25 cellular contexts compared by ENCODE assay signal in the genomic region with DNA sequence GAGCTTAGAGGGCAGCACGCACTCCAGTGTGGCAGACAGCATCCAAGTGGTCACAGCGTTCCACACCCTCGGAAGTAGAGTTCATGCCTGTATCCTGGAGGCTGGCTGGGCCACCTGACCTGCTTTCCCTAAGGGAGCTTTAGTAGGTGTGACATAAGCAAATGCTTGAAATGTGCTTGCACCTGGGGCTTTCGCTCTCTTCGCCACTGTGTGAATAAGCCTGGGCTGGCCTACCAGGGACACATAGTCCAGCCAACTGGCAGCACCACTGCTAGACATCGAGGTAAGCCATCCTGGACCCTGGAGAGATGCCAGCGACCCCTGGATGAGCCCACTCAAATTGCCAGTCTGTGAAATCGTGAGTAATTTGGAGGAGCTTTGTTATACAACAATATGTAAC. TPM values are rescaled to one million over a fixed set of nuclear protein-coding genes. Genes with fewer than 3 reads are reported as not detected.
"Had no signal": no experiment of that assay in that cellular context is flagged by ENCODE, and none has a peak within 500 bp of the region (broad histone marks: within the 10 kb centered on the region; RNA-seq: fewer than 3 reads in every experiment).

No MANE protein-coding gene starts in this region.

- H3K4me3 ChIP-seq: MG63, SJCRH30 had no signal

- ATAC-seq: HepG2, Right ventricle myocardium inferior, SK-N-SH treated with all-trans-retinoic acid at 6 μM for 48 hours had no signal

- H3K27ac ChIP-seq: SJCRH30 had no signal

- H3K4me1 ChIP-seq: SJCRH30 had no signal

- DNase-seq: IMR-90, Karpas-422, KG1, MG63, NCI-H1092, NCI-H1105 treated with DMSO at 0.1 percent for 48 hours, NCI-H1417 treated with DMSO at 0.1 percent for 48 hours, NCI-H146, NCI-H1694 treated with DMSO at 0.1 percent for 48 hours, NCI-H1930, NCI-H2081, NCI-H2171, NCI-H226, NCI-H446, NCI-H510A, NCI-H524 treated with DMSO at 0.1 percent for 48 hours, NCI-H69, NCI-H774, RPMI8226, SHP77 treated with DMSO at 0.1 percent for 48 hours, SJCRH30 had no signal

- H3K36me3 ChIP-seq: MG63, SJCRH30 had no signal

- H3K9me3 ChIP-seq: SJCRH30 had no signal

- H3K27me3 ChIP-seq: MG63, SJCRH30 had no signal

RNA-seq across cellular contexts. Expression of a gene that starts 24.9 kb away (rescaled TPM):
- total RNA-seq: HepG2, HT-29, IMR-90, SJCRH30 had no signal
- polyA plus RNA-seq: HepG2, IMR-90 had no signal
